Comparison of ENCODE assay signal across 18 cellular contexts in genomic region chr11:24357620-24358386, GRCh38.
"Had no signal": no experiment of that assay in that cellular context is flagged by ENCODE, and none has a peak within 500 bp of the region (broad histone marks: within the 10 kb centered on the region; RNA-seq: fewer than 3 reads in every experiment).

No MANE protein-coding gene starts in this region.

- H3K4me1 Mint-ChIP-seq: activated CD4-positive, alpha-beta T cell treated with anti-CD3 and anti-CD28 coated beads, Interleukin-2, amount 10 ng/mL, durations not matched to agents 7 days and 5 days; activated naive CD4-positive, alpha-beta T cell treated with anti-CD3 and anti-CD28 coated beads, Interleukin-2, amount 50 U/mL, for 24 hours had no signal

- DNase-seq: activated CD4-positive, alpha-beta T cell treated with anti-CD3 and anti-CD28 coated beads, Interleukin-2, amount 10 ng/mL, durations not matched to agents 7 days and 5 days; activated gamma-delta T cell; effector CD8-positive, alpha-beta T cell; esophagus squamous epithelium; heart right ventricle; mesenchymal stem cell; naive thymus-derived CD4-positive, alpha-beta T cell; pancreas; sigmoid colon; spleen; stimulated activated CD4-positive, alpha-beta T cell treated with anti-CD3 and anti-CD28 coated beads, Interleukin-4, amount 100 ng/mL, for 4 hours; stimulated activated naive CD4-positive, alpha-beta T cell; thyroid gland had no signal

- H3K27ac Mint-ChIP-seq: activated CD4-positive, alpha-beta T cell treated with anti-CD3 and anti-CD28 coated beads, Interleukin-2, amount 10 ng/mL, durations not matched to agents 7 days and 5 days; activated naive CD4-positive, alpha-beta T cell treated with anti-CD3 and anti-CD28 coated beads, Interleukin-2, amount 50 U/mL, for 24 hours; dendritic cell treated with granulocyte-macrophage colony-stimulating factor and Interleukin-4, amounts not matched to agents 40 ng/mL and 50 ng/mL, for 4 days; naive thymus-derived CD4-positive, alpha-beta T cell; T-helper 2 cell treated with Interferon-gamma antibody and Interleukin-4, amounts not matched to agents 5 μg/mL and 100 μg/mL, for 36 hours had no signal

- H3K4me3 ChIP-seq: breast epithelium, esophagus squamous epithelium, heart right ventricle, pancreas, sigmoid colon, spleen, thyroid gland had no signal

- H3K36me3 Mint-ChIP-seq: activated naive CD4-positive, alpha-beta T cell treated with anti-CD3 and anti-CD28 coated beads, Interleukin-2, amount 50 U/mL, for 24 hours; naive thymus-derived CD4-positive, alpha-beta T cell had no signal

- H3K4me3 Mint-ChIP-seq: activated CD4-positive, alpha-beta T cell treated with anti-CD3 and anti-CD28 coated beads, Interleukin-2, amount 10 ng/mL, durations not matched to agents 7 days and 5 days; activated naive CD4-positive, alpha-beta T cell treated with anti-CD3 and anti-CD28 coated beads, Interleukin-2, amount 50 U/mL, for 24 hours; dendritic cell treated with granulocyte-macrophage colony-stimulating factor and Interleukin-4, amounts not matched to agents 40 ng/mL and 50 ng/mL, for 4 days; naive thymus-derived CD4-positive, alpha-beta T cell; T-helper 2 cell treated with Interferon-gamma antibody and Interleukin-4, amounts not matched to agents 5 μg/mL and 100 μg/mL, for 36 hours had no signal

- H3K9me3 Mint-ChIP-seq: dendritic cell treated with granulocyte-macrophage colony-stimulating factor and Interleukin-4, amounts not matched to agents 40 ng/mL and 50 ng/mL, for 4 days had no signal

- H3K27me3 Mint-ChIP-seq: activated CD4-positive, alpha-beta T cell treated with anti-CD3 and anti-CD28 coated beads, Interleukin-2, amount 10 ng/mL, durations not matched to agents 7 days and 5 days; activated naive CD4-positive, alpha-beta T cell treated with anti-CD3 and anti-CD28 coated beads, Interleukin-2, amount 50 U/mL, for 24 hours; dendritic cell treated with granulocyte-macrophage colony-stimulating factor and Interleukin-4, amounts not matched to agents 40 ng/mL and 50 ng/mL, for 4 days; naive thymus-derived CD4-positive, alpha-beta T cell had no signal

- ATAC-seq: activated CD4-positive, CD25-positive, alpha-beta regulatory T cell treated with anti-CD3 and anti-CD28 coated beads, Interleukin-2, amount 50 U/mL, for 24 hours; heart right ventricle; naive thymus-derived CD4-positive, alpha-beta T cell; pancreas had no signal
